8 cellular contexts compared by ENCODE assay signal in the genomic region with DNA sequence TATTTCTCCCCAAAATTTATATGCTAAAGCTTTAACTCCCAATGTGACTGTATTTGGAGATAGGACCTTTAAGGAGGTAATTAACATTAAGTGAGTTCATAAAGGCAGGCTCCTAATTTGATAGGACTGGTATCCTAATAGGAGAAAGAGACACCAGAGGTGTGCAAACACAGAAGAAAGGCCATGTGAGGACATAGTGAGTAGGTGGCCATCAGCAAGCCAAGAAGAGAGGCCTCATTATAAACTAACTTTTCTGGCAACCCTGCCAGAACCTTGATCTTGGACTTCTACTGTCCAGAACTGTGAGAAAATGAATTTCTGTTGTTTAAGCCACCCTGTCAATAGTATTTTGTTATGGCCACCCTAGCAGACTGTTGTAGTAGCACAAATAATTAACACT.
"Had no signal": no experiment of that assay in that cellular context is flagged by ENCODE, and none has a peak within 500 bp of the region (broad histone marks: within the 10 kb centered on the region; RNA-seq: fewer than 3 reads in every experiment).

No MANE protein-coding gene starts in this region.

- ATAC-seq: GM12878 had no signal

- FAIRE-seq: G401.6, GM12878, GM12891, GM12892, GM18507, GM19239 had no signal

- DNase-seq: GDM1, GF-D8 had no signal

- H3K4me3 ChIP-seq: GM12878 had no signal
